Comparison of ENCODE assay signal across 8 cellular contexts in the genomic region with DNA sequence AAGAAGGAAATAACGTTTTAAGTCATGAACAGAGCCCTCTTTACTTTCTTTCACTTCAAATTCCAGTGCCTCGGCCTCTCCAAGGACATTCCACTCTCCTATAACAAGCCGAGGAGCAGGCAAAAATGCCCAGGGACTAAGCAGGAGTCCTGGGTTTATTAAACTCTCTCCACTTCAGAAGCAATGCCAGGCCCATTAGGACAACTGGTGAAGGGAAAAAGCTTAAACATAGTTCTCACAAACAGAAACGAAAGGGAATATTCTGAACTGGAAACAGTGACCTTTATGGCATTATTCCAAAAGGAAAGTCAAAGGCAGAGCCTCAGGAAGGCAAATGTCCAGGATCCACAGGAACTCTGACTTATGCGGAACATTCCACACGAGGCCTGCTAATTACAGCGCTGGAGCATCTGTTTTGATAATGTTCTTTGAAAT. TPM values are rescaled to one million over a fixed set of nuclear protein-coding genes. Genes with fewer than 3 reads are reported as not detected.
DNase-seq lines count a peak whose midpoint lies in the region; ATAC-seq, FAIRE-seq and TF ChIP-seq lines count a peak whose summit lies in the region.
"Had no signal": no experiment of that assay in that cellular context is flagged by ENCODE, and none has a peak within 500 bp of the region (broad histone marks: within the 10 kb centered on the region; RNA-seq: fewer than 3 reads in every experiment).

No MANE protein-coding gene starts in this region.

- H3K36me3 Mint-ChIP-seq in neural progenitor cell: no peaks in the 10 kb centered on the region
- H3K36me3 Mint-ChIP-seq: IgD-negative memory B cell had no signal

- H3K27ac ChIP-seq in body of pancreas (peak overlapping the region in 3 of 4 donors; percentile 42 to 77 (median 66)), neural progenitor cell (no peak overlapping the region), upper lobe of right lung (peak overlapping the region; percentile 82)

- H3K9me3 ChIP-seq in body of pancreas (no peaks in the 10 kb centered on the region), neural progenitor cell (ENCODE audit: low read depth) (no peaks in the 10 kb centered on the region), upper lobe of right lung (no peaks in the 10 kb centered on the region)

- H3K9ac ChIP-seq in neural progenitor cell: no peak overlapping the region

- no peak overlapping the region for H2AFZ ChIP-seq in neural progenitor cell (replicated peaks)

- H3K79me2 ChIP-seq in neural progenitor cell (ENCODE audit: low read depth): no peaks in the 10 kb centered on the region

- ATAC-seq in body of pancreas (peak; percentile 52), upper lobe of right lung (peak; percentile 49), GM19324 (IDR thresholded peaks at IDR 0.05; ENCODE audit: low FRiP score, unreplicated experiment) (no peak), GM18867 (IDR thresholded peaks at IDR 0.05; ENCODE audit: unreplicated experiment) (no peak)

- H3K4me3 Mint-ChIP-seq in neural progenitor cell: peak overlapping the region; percentile 15
- H3K4me3 Mint-ChIP-seq: IgD-negative memory B cell had no signal

- no peak for FAIRE-seq in frontal cortex (lab: Jason Lieb, UNC)

- H4K20me1 ChIP-seq in neural progenitor cell (ENCODE audit: low read depth): no peaks in the 10 kb centered on the region

- H3K27me3 Mint-ChIP-seq in neural progenitor cell (ENCODE audit: insufficient read depth, low read depth): peaks cover 2% of the 10 kb centered on the region
- H3K27me3 Mint-ChIP-seq: IgD-negative memory B cell had no signal

- H3K27ac Mint-ChIP-seq in neural progenitor cell: peak overlapping the region; percentile 50
- H3K27ac Mint-ChIP-seq: IgD-negative memory B cell had no signal

- TF ChIP-seq CTCF in body of pancreas (IDR thresholded peaks at IDR 0.05) (no peak), neural progenitor cell (IDR thresholded peaks at IDR 0.05) (no peak), upper lobe of right lung (IDR thresholded peaks at IDR 0.05) (no peak)

- peaks cover 13% of the 10 kb centered on the region for H3F3A ChIP-seq in neural progenitor cell (ENCODE audit: low read depth)

- WGBS in body of pancreas, 2 donors: 23 to 28% methylated on average over 7 of the region's 7 CpGs

- H3K4me3 ChIP-seq in body of pancreas: no peak overlapping the region
- no peak overlapping the region for H3K4me3 ChIP-seq in neural progenitor cell
- H3K4me3 ChIP-seq in upper lobe of right lung: no peak overlapping the region

- H3K27me3 ChIP-seq in body of pancreas (no peaks in the 10 kb centered on the region), neural progenitor cell (peaks cover 6% of the 10 kb centered on the region), upper lobe of right lung (no peaks in the 10 kb centered on the region)

- H3K4me2 ChIP-seq in neural progenitor cell: no peak overlapping the region

- H3K36me3 ChIP-seq in body of pancreas (replicated peaks in 1 of 2; ENCODE audit: insufficient read depth in 1 of 2, low read depth in 2 of 2): no peaks in the 10 kb centered on the region
- H3K36me3 ChIP-seq in neural progenitor cell: no peaks in the 10 kb centered on the region
- no peaks in the 10 kb centered on the region for H3K36me3 ChIP-seq in upper lobe of right lung

- peak in 2 of 4 donors; percentile 24 to 26 for DNase-seq in body of pancreas
- peak; percentile 78 for DNase-seq in glomerular endothelial cell (ENCODE audit: extremely low read depth, low read depth, low spot score)
- no peak for DNase-seq in neural progenitor cell (ENCODE audit: low spot score)
- no peak for DNase-seq in upper lobe of right lung
- no peak for DNase-seq in frontal cortex (ENCODE audit: low spot score in 2 of 2)

- H3K4me1 ChIP-seq in body of pancreas (peaks cover 7% of the 10 kb centered on the region), neural progenitor cell (peaks cover 4% of the 10 kb centered on the region), upper lobe of right lung (peaks cover 37% of the 10 kb centered on the region)

- no peaks in the 10 kb centered on the region for H3K9me3 Mint-ChIP-seq in neural progenitor cell
- H3K9me3 Mint-ChIP-seq: IgD-negative memory B cell had no signal

- H3K4me1 Mint-ChIP-seq in neural progenitor cell: peaks cover 29% of the 10 kb centered on the region

- intact Hi-C loops in body of pancreas (cut with DNase I) (no loop called here), upper lobe of right lung (cut with DNase I) (no loop called here)

- no peak for TF ChIP-seq POLR2A in body of pancreas (IDR thresholded peaks at IDR 0.05)

RNA-seq across cellular contexts. Expression of gene MED4, which starts 30.9 kb away (rescaled TPM):
- total RNA-seq in body of pancreas: 10 to 100 TPM; 14.0 to 16.8 TPM
- 22.9 and 26.3 TPM in 2 replicates for total RNA-seq in glomerular endothelial cell
- total RNA-seq in neural progenitor cell (ENCODE audit: low replicate concordance): 34.5 and 65.9 TPM in 2 replicates
- total RNA-seq in upper lobe of right lung: 39.7 TPM
- 37.9 TPM for total RNA-seq in frontal cortex

Comparison
In these comparisons a context has a peak if more than half of its experiments do, and no peak if none do; other contexts are left out.
1. ATAC-seq: peak in body of pancreas (single experiment) and upper lobe of right lung (single experiment); none in GM19324 (single experiment) and GM18867 (single experiment).